In genomic region chr6:38270367-38270766, GRCh38 we compare ENCODE assay signal across 21 cellular contexts.
A peak's percentile ranks its signal among the peaks of the same experiment; 100 is the strongest.
DNase-seq lines count a peak whose midpoint lies in the region; TF ChIP-seq lines count a peak whose summit lies in the region.
"Had no signal": no experiment of that assay in that cellular context is flagged by ENCODE, and none has a peak within 500 bp of the region (broad histone marks: within the 10 kb centered on the region; RNA-seq: fewer than 3 reads in every experiment).

No MANE protein-coding gene starts in this region.

- H3K27ac ChIP-seq in angular gyrus (ENCODE audit: low read depth, low read length) (peak overlapping the region; percentile 47), iPS-20b (ENCODE audit: low read length) (peak overlapping the region; percentile 27), smooth muscle cell (ENCODE audit: low read depth) (peak overlapping the region; percentile 38)
- H3K27ac ChIP-seq: right atrium auricular region, testis had no signal

- no peaks in the 10 kb centered on the region for H3K9me3 ChIP-seq in iPS-20b (ENCODE audit: insufficient read depth, low read depth, low read length)
- H3K9me3 ChIP-seq in smooth muscle cell (replicated peaks; ENCODE audit: low read depth): no peaks in the 10 kb centered on the region
- H3K9me3 ChIP-seq: right atrium auricular region, testis had no signal

- TF ChIP-seq CTCF in smooth muscle cell (IDR thresholded peaks at IDR 0.05; ENCODE audit: borderline replicate concordance, insufficient read depth, poor library complexity, severe bottlenecking): no peak

- 79% methylated on average over 1 of the region's 1 CpG for WGBS in smooth muscle cell (ENCODE audit: low lambda C conversion rate)

- H3K9ac ChIP-seq in iPS-20b (ENCODE audit: low read depth, low read length) (no peak overlapping the region), smooth muscle cell (ENCODE audit: low read depth) (no peak overlapping the region)

- H2AFZ ChIP-seq in smooth muscle cell (ENCODE audit: low read depth): no peak overlapping the region

- H4K20me1 ChIP-seq in smooth muscle cell (ENCODE audit: low read depth): no peaks in the 10 kb centered on the region

- no peak overlapping the region for H3K4me3 ChIP-seq in iPS-20b (ENCODE audit: low read length)
- H3K4me3 ChIP-seq in smooth muscle cell: no peak overlapping the region
- H3K4me3 ChIP-seq: lung, right atrium auricular region, testis had no signal

- no peak overlapping the region for H3K4me2 ChIP-seq in smooth muscle cell

- H3K4me1 ChIP-seq in iPS-20b (ENCODE audit: insufficient read depth, low read length): peaks cover 43% of the 10 kb centered on the region
- H3K4me1 ChIP-seq in smooth muscle cell (ENCODE audit: low read depth): peaks cover 9% of the 10 kb centered on the region
- H3K4me1 ChIP-seq: testis had no signal

- DNase-seq in HT1080 (ENCODE audit: low read depth) (peak; percentile 43), smooth muscle cell (lab: John Stamatoyannopoulos, UW; ENCODE audit: unreplicated experiment) (no peak), NOMO-1 treated with DMSO at 0.1 percent for 48 hours (lab: John Stamatoyannopoulos, UW; ENCODE audit: unreplicated experiment) (no peak), GM19240 (ENCODE audit: insufficient read length, low spot score) (no peak), SHP77 (lab: John Stamatoyannopoulos, UW) (no peak)
- DNase-seq: activated B cell treated with CpG ODN at 0.5 μM for 24 hours; activated CD8-positive, alpha-beta memory T cell treated with anti-CD3 and anti-CD28 coated beads, Interleukin-2, amount 10 ng/mL, durations not matched to agents 7 days and 5 days; activated gamma-delta T cell treated with Interleukin-2 at 50 U/mL for 16 hours; activated T-cell treated with anti-CD3 and anti-CD28 coated beads, Interleukin-2, amount 50 U/mL, for 4 hours; central memory CD4-positive, alpha-beta T cell; foreskin melanocyte; NCI-H1048; NCI-H446; NCI-H774; small intestine; stimulated activated naive CD4-positive, alpha-beta T cell treated with Interleukin-2 at 50 U/mL for 16 hours; testis had no signal

- no peaks in the 10 kb centered on the region for H3K79me2 ChIP-seq in smooth muscle cell (ENCODE audit: low read depth)

- H3F3A ChIP-seq in smooth muscle cell (ENCODE audit: low read depth): no peaks in the 10 kb centered on the region

- H3K27me3 ChIP-seq in iPS-20b (ENCODE audit: insufficient read depth, low read length): no peaks in the 10 kb centered on the region
- H3K27me3 ChIP-seq in smooth muscle cell (ENCODE audit: low read depth): no peaks in the 10 kb centered on the region
- H3K27me3 ChIP-seq: right atrium auricular region, testis had no signal

- H3K36me3 ChIP-seq in iPS-20b (ENCODE audit: insufficient read depth, low read depth, low read length) (no peaks in the 10 kb centered on the region), smooth muscle cell (ENCODE audit: low read depth) (no peaks in the 10 kb centered on the region)
- H3K36me3 ChIP-seq: right atrium auricular region had no signal
